36 cellular contexts compared by ENCODE assay signal in the genomic region with DNA sequence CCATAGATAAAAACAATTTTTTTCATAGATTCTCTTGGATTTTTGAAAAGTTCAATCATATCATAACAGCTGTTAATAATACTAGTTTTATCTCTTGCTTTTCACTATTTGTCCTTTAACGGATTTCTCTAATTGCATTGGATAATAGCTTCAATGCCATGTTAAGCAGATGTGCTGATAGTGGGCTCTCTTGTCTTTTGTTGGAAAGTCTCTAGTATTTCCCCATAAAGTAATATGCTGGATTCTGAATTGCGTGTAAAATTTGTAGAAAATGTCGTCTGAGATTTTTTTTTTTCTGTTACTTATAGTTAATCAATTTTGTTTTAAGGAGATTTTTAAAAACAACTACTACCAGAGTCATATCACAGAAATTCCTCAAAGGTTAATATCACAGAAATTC. TPM values are rescaled to one million over a fixed set of nuclear protein-coding genes. Genes with fewer than 3 reads are reported as not detected.
DNase-seq lines count a peak whose midpoint lies in the region; ATAC-seq, FAIRE-seq and TF ChIP-seq lines count a peak whose summit lies in the region.
"Had no signal": no experiment of that assay in that cellular context is flagged by ENCODE, and none has a peak within 500 bp of the region (broad histone marks: within the 10 kb centered on the region; RNA-seq: fewer than 3 reads in every experiment).

No MANE protein-coding gene starts in this region.

- H3K4me3 Mint-ChIP-seq in GM23338, result no peak overlapping the region
- H3K4me3 Mint-ChIP-seq: B cell; CD14-positive monocyte; CD4-positive, alpha-beta memory T cell; CD4-positive, alpha-beta T cell; CD4-positive, CD25-positive, alpha-beta regulatory T cell; CD8-positive, alpha-beta memory T cell; CD8-positive, alpha-beta T cell had no signal

- TF ChIP-seq POLR2A in K562 (conservative IDR thresholded peaks at IDR 0.05), result no peak

- intact Hi-C loops in K562 (cut with micrococcal nuclease), result no loop called here

- 86% methylated on average over 3 of the region's 3 CpGs for WGBS in SK-N-SH (ENCODE audit: low lambda C conversion rate)
- 0% methylated on average over 3 of the region's 3 CpGs for WGBS in K562 (ENCODE audit: insufficient coverage, low coverage, missing lambda C conversion rate)

- peaks cover 27% of the 10 kb centered on the region for H3K4me1 Mint-ChIP-seq in GM23338
- H3K4me1 Mint-ChIP-seq: CD14-positive monocyte; CD4-positive, alpha-beta memory T cell; CD4-positive, CD25-positive, alpha-beta regulatory T cell; CD8-positive, alpha-beta memory T cell had no signal

- POLR2A ChIA-PET in SK-N-SH (lab: Yijun Ruan, JAX), result no interaction called here
- POLR2A ChIA-PET in K562 (lab: Yijun Ruan, JAX), result no interaction called here

- no peaks in the 10 kb centered on the region for H3K79me2 ChIP-seq in SK-N-SH (ENCODE audit: insufficient read depth)
- no peaks in the 10 kb centered on the region for H3K79me2 ChIP-seq in GM23338 (replicated peaks; ENCODE audit: insufficient read depth)
- H3K79me2 ChIP-seq in K562 (ENCODE audit: control insufficient read depth, insufficient read depth, low read length), result no peaks in the 10 kb centered on the region

- no peaks in the 10 kb centered on the region for H4K20me1 ChIP-seq in SK-N-SH (ENCODE audit: insufficient read depth)
- no peaks in the 10 kb centered on the region for H4K20me1 ChIP-seq in GM23338 (replicated peaks; ENCODE audit: insufficient read depth)
- no peaks in the 10 kb centered on the region for H4K20me1 ChIP-seq in K562 (replicated peaks; ENCODE audit: control insufficient read depth, insufficient read depth, low read length)
- H4K20me1 ChIP-seq: BLaER1; BLaER1 treated with 17β-estradiol and CSF1 and Interleukin-3, amounts not matched to agents 10 nM and 100 nM had no signal

- H3K9me3 ChIP-seq in SK-N-SH (no peaks in the 10 kb centered on the region), K562 (replicated peaks; ENCODE audit: control insufficient read depth, insufficient read depth, low read depth, low read length) (no peaks in the 10 kb centered on the region), SJCRH30 (replicated peaks) (no peaks in the 10 kb centered on the region)
- H3K9me3 ChIP-seq: A549; BE2C; BLaER1; BLaER1 treated with 17β-estradiol and CSF1 and Interleukin-3, amounts not matched to agents 10 nM and 100 nM; Caco-2 had no signal

- H3K27ac ChIP-seq in SK-N-SH (ENCODE audit: low read depth in 2 of 2, low read length in 1 of 2) (no peak overlapping the region), GM23338 (ENCODE audit: low read depth) (no peak overlapping the region), K562 (ENCODE audit: extremely low read depth, low read depth, low read length) (no peak overlapping the region), SJCRH30 (no peak overlapping the region)
- H3K27ac ChIP-seq: 22Rv1; A549; BLaER1; BLaER1 treated with 17β-estradiol and CSF1 and Interleukin-3, amounts not matched to agents 10 nM and 100 nM; C4-2B had no signal

- in situ Hi-C loops in K562 (cut with MboI), result no loop called here

- H3K4me3 ChIP-seq in SK-N-SH (ENCODE audit: low read depth in 2 of 2, low read length in 1 of 2) (no peak overlapping the region), GM23338 (no peak overlapping the region), K562 (no peak overlapping the region), SJCRH30 (no peak overlapping the region)
- H3K4me3 ChIP-seq: A549; BLaER1; BLaER1 treated with 17β-estradiol and CSF1 and Interleukin-3, amounts not matched to agents 10 nM and 100 nM had no signal

- H3K27me3 Mint-ChIP-seq in GM23338 (ENCODE audit: insufficient read depth, low read depth, poor library complexity), result no peaks in the 10 kb centered on the region
- H3K27me3 Mint-ChIP-seq: CD4-positive, alpha-beta T cell; CD4-positive, CD25-positive, alpha-beta regulatory T cell; CD8-positive, alpha-beta memory T cell had no signal

- no peak for ATAC-seq in SK-N-SH treated with all-trans-retinoic acid at 6 μM for 48 hours
- no peak for ATAC-seq in GM23338
- no peak for ATAC-seq in K562
- ATAC-seq: A549; CD8-positive, alpha-beta T cell had no signal

- FAIRE-seq in K562 (lab: Jason Lieb, UNC), result no peak
- FAIRE-seq: D721Med had no signal

- peaks cover 0 to 31% of the 10 kb centered on the region in 2 experiments; a peak in 2 of 4 replicates for H3K4me1 ChIP-seq in SK-N-SH (ENCODE audit: control insufficient read depth in 1 of 2, insufficient read depth in 2 of 2, low read depth in 1 of 2, low read length in 1 of 2)
- H3K4me1 ChIP-seq in GM23338 (ENCODE audit: insufficient read depth), result peaks cover 10% of the 10 kb centered on the region
- no peaks in the 10 kb centered on the region for H3K4me1 ChIP-seq in K562 (replicated peaks in 1 of 2; ENCODE audit: control insufficient read depth in 2 of 2, insufficient read depth in 2 of 2, low read length in 2 of 2)
- H3K4me1 ChIP-seq in SJCRH30, result no peaks in the 10 kb centered on the region
- H3K4me1 ChIP-seq: A549; BE2C; BLaER1; BLaER1 treated with 17β-estradiol and CSF1 and Interleukin-3, amounts not matched to agents 10 nM and 100 nM; Caco-2 had no signal

- H3K9me2 ChIP-seq in SK-N-SH, result no peaks in the 10 kb centered on the region
- H3K9me2 ChIP-seq in GM23338 (ENCODE audit: insufficient read depth), result no peaks in the 10 kb centered on the region

- H3K9me3 Mint-ChIP-seq in GM23338, result no peaks in the 10 kb centered on the region
- H3K9me3 Mint-ChIP-seq: CD4-positive, alpha-beta T cell; CD8-positive, alpha-beta memory T cell; CD8-positive, alpha-beta T cell had no signal

- CTCF ChIA-PET in SK-N-SH (lab: Yijun Ruan, JAX) (interaction anchor here (1.0 kb wide), 1 partner anchor 28 kb away, joined by 3 read pairs; no protein-coding TSS in a partner anchor), K562 (lab: Yijun Ruan, JAX; ENCODE audit: low intra/inter-chr PET ratio) (no interaction called here)

- peak overlapping the region; percentile 36 for H3K27ac Mint-ChIP-seq in GM23338
- H3K27ac Mint-ChIP-seq: B cell; CD14-positive monocyte; CD4-positive, alpha-beta memory T cell; CD4-positive, alpha-beta T cell; CD4-positive, CD25-positive, alpha-beta regulatory T cell; CD8-positive, alpha-beta memory T cell; CD8-positive, alpha-beta T cell had no signal

- H2AFZ ChIP-seq in SK-N-SH (ENCODE audit: low read depth) (no peak overlapping the region), GM23338 (no peak overlapping the region), K562 (ENCODE audit: low read depth, low read length) (no peak overlapping the region)

- peak; percentile 20 for DNase-seq in NCI-H146 (lab: John Stamatoyannopoulos, UW)
- DNase-seq in NCI-H146 treated with DMSO at 0.1 percent for 48 hours (lab: John Stamatoyannopoulos, UW; ENCODE audit: unreplicated experiment), result no peak
- DNase-seq in SK-N-SH, result peak; percentile 11
- no peak for DNase-seq in GM23338 (ENCODE audit: low spot score)
- no peak for DNase-seq in K562 (ENCODE audit: extremely low read depth in 1 of 4, low spot score in 3 of 4)
- no peak for DNase-seq in SJCRH30
- no peak for DNase-seq in NCI-H2196 (lab: John Stamatoyannopoulos, UW; ENCODE audit: unreplicated experiment)
- DNase-seq: 8988T; ACHN; AML-193; BE2C; C1 segment of cervical spinal cord; Caco-2; Calu3; CD4-positive, alpha-beta memory T cell; CD4-positive, alpha-beta T cell; CD4-positive, CD25-positive, alpha-beta regulatory T cell; CD8-positive, alpha-beta memory T cell; CD8-positive, alpha-beta T cell; COR-L47; DMS 273 treated with DMSO at 0.1 percent for 48 hours; DMS153; DMS53; DMS79; DMS79 treated with DMSO at 0.1 percent for 48 hours; DND-41; EL had no signal

- H3K9me1 ChIP-seq in K562 (ENCODE audit: control insufficient read depth, insufficient read depth, low read length), result no peaks in the 10 kb centered on the region

- H3F3A ChIP-seq in SK-N-SH (replicated peaks; ENCODE audit: insufficient read depth), result no peaks in the 10 kb centered on the region
- H3F3A ChIP-seq in GM23338 (replicated peaks; ENCODE audit: low read depth), result no peaks in the 10 kb centered on the region

- no peak for TF ChIP-seq RAD21 in SK-N-SH (IDR thresholded peaks at IDR 0.05; ENCODE audit: low read length)
- TF ChIP-seq RAD21 in K562 (CRISPR knock-in tag; conservative IDR thresholded peaks at IDR 0.05 in 1 of 2, IDR thresholded peaks at IDR 0.05 in 1 of 2), result no peak

- BruUV-seq in K562 (replicated peaks; lab: Mats Ljungman, UMichigan), result no TSS peak

- H3K36me3 ChIP-seq in SK-N-SH (replicated peaks in 1 of 2; ENCODE audit: control insufficient read depth in 1 of 2, insufficient read depth in 2 of 2, low read length in 1 of 2) (no peaks in the 10 kb centered on the region), GM23338 (ENCODE audit: insufficient read depth) (no peaks in the 10 kb centered on the region), K562 (ENCODE audit: control insufficient read depth, insufficient read depth, low read length) (no peaks in the 10 kb centered on the region), SJCRH30 (no peaks in the 10 kb centered on the region)
- H3K36me3 ChIP-seq: BE2C; BLaER1; BLaER1 treated with 17β-estradiol and CSF1 and Interleukin-3, amounts not matched to agents 10 nM and 100 nM had no signal

- peak in 1 of 2 experiments; percentile 23; a peak in 1 of 4 replicates for TF ChIP-seq EP300 in SK-N-SH (IDR thresholded peaks at IDR 0.05; ENCODE audit: borderline replicate concordance in 1 of 2, low read depth in 1 of 2, low read length in 1 of 2)
- no peak for TF ChIP-seq EP300 in K562 (IDR thresholded peaks at IDR 0.05; ENCODE audit: low read length)

- H3K9ac ChIP-seq in SK-N-SH (no peak overlapping the region), K562 (ENCODE audit: insufficient read depth in 1 of 2, low read depth in 2 of 2, low read length in 2 of 2) (no peak overlapping the region)
- H3K9ac ChIP-seq: BLaER1; BLaER1 treated with 17β-estradiol and CSF1 and Interleukin-3, amounts not matched to agents 10 nM and 100 nM had no signal

- H3K36me3 Mint-ChIP-seq in GM23338 (ENCODE audit: low read depth), result no peaks in the 10 kb centered on the region
- H3K36me3 Mint-ChIP-seq: CD14-positive monocyte; CD4-positive, alpha-beta memory T cell; CD4-positive, CD25-positive, alpha-beta regulatory T cell; CD8-positive, alpha-beta memory T cell; CD8-positive, alpha-beta T cell had no signal

- H3K27me3 ChIP-seq in SK-N-SH (ENCODE audit: insufficient read depth) (no peaks in the 10 kb centered on the region), GM23338 (ENCODE audit: insufficient read depth) (no peaks in the 10 kb centered on the region), K562 (ENCODE audit: control insufficient read depth in 2 of 2, insufficient read depth in 2 of 2, low read length in 2 of 2) (no peaks in the 10 kb centered on the region), SJCRH30 (no peaks in the 10 kb centered on the region)
- H3K27me3 ChIP-seq: BE2C; BLaER1; BLaER1 treated with 17β-estradiol and CSF1 and Interleukin-3, amounts not matched to agents 10 nM and 100 nM had no signal

- TF ChIP-seq CTCF in SK-N-SH (IDR thresholded peaks at IDR 0.05), result no peak
- no peak for TF ChIP-seq CTCF in GM23338 (conservative IDR thresholded peaks at IDR 0.05; ENCODE audit: low read depth in 2 of 2)
- no peak for TF ChIP-seq CTCF in K562 (IDR thresholded peaks at IDR 0.05 in 2 of 3, conservative IDR thresholded peaks at IDR 0.05 in 1 of 3; ENCODE audit: insufficient read depth in 2 of 3, low read depth in 1 of 3, low read length in 3 of 3)

- H3K4me2 ChIP-seq in SK-N-SH (no peak overlapping the region), GM23338 (no peak overlapping the region), K562 (ENCODE audit: insufficient read depth, low read length) (no peak overlapping the region)
- H3K4me2 ChIP-seq: A549; BLaER1; BLaER1 treated with 17β-estradiol and CSF1 and Interleukin-3, amounts not matched to agents 10 nM and 100 nM had no signal

RNA-seq across cellular contexts. Expression of a gene that starts 53.3 kb away (rescaled TPM):
- polyA plus RNA-seq in SK-N-SH (2012; rRNA removed) (16.9 and 17.7 TPM in 2 replicates), GM23338 (2016; fragmentation: Nextera tagmentation; extraction: Ambion mirVana) (18.1 and 24.9 TPM in 2 replicates), K562 (2011; rRNA removed) (0.25 TPM in 1 of 2 replicates, not detected in the other), K562 (2014; fragmentation: Illumina TruSeq; extraction: Trizol) (0.10 TPM in 1 of 2 replicates, not detected in the other), K562 (2014; fragmentation: Nextera tagmentation; extraction: Ambion mirVana) (not detected), K562 (2014; rRNA removed) (0.17 and 0.53 TPM in 2 replicates)
- polyA plus RNA-seq in SK-N-SH (2012; cell fraction: cytosol; rRNA removed), result 14.4 and 15.5 TPM in 2 replicates
- polyA plus RNA-seq in SK-N-SH (2012; cell fraction: nucleus; rRNA removed), result 9.0 and 11.9 TPM in 2 replicates
- 11.2 and 13.3 TPM in 2 replicates for total RNA-seq in GM23338 (2014; rRNA removed; shearing (Covaris generic))
- 0.79 TPM in 1 of 2 replicates, not detected in the other for total RNA-seq in K562 (2011; cell fraction: chromatin; rRNA removed; ENCODE audit: low replicate concordance)
- total RNA-seq in K562 (2011; cell fraction: nucleolus; rRNA removed), result not detected in 2 replicates
- not detected in 2 replicates for total RNA-seq in K562 (2011; cell fraction: nucleoplasm; rRNA removed)
- total RNA-seq in K562 (2014; rRNA removed) (not detected in 2 replicates), K562 (2014; rRNA removed; fragmentation: Illumina TruSeq; extraction: Trizol) (not detected in 2 replicates), K562 (2015; rRNA removed; fragmentation: Illumina TruSeq; extraction: Trizol) (0.07 and 0.08 TPM in 2 replicates), K562 (2021) (0.11 TPM in 1 of 2 replicates, not detected in the other)
- 1.00 TPM in 1 of 2 replicates, not detected in the other for polyA plus RNA-seq in K562 (2011; cell fraction: cytosol; rRNA removed)
- polyA plus RNA-seq in K562 (2011; cell fraction: nucleus; rRNA removed), result 0.28 TPM in 1 of 2 replicates, not detected in the other
- 0.25 and 0.29 TPM in 2 replicates for polyA plus RNA-seq in K562 (2012)
- polyA minus RNA-seq in K562 (2011; rRNA and poly(A)+ RNA removed), result 0.18 TPM in 1 of 2 replicates, not detected in the other
- not detected in 2 replicates for polyA minus RNA-seq in K562 (2011; cell fraction: cytosol; rRNA and poly(A)+ RNA removed)
- not detected in 2 replicates for polyA minus RNA-seq in K562 (2011; cell fraction: nucleus; rRNA and poly(A)+ RNA removed)
- total RNA-seq in SJCRH30 (2014; rRNA removed; shearing (Covaris generic)), result 4.3 and 5.4 TPM in 2 replicates
- total RNA-seq: Caco-2; CD4-positive, alpha-beta memory T cell; CD4-positive, alpha-beta T cell; CD8-positive, alpha-beta memory T cell; CD8-positive, alpha-beta T cell had no signal
- polyA plus RNA-seq: CD14-positive monocyte; CD4-positive, alpha-beta memory T cell; CD4-positive, CD25-positive, alpha-beta regulatory T cell; CD8-positive, alpha-beta memory T cell had no signal

Comparison
In these comparisons a context has a peak if more than half of its experiments do, and no peak if none do; other contexts are left out.
1. DNase-seq: peak in NCI-H146 (single experiment) and SK-N-SH (single experiment); none in NCI-H146 treated with DMSO at 0.1 percent for 48 hours (single experiment), GM23338 (single experiment), K562 (0 of 4), SJCRH30 (0 of 2) and NCI-H2196 (single experiment).